ENCODE assay signal across 19 cellular contexts in the genomic region with DNA sequence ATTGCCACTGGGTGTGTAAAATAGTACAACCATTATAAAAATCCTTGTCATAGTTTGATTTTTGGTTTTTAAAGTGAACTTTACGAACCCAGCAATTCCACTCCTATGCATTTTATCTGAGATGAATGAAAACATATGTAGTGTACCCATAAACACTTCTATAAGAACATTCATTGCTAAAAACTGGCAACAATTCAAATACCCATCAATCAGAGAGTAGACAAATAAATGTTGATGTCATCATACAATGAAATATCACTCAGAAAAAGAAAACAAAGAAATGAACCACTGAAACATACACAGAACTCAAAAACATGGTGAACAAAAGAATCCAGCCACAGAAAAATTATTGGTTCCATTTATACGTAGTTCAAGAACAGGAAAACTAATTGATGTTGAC.
DNase-seq lines count a peak whose midpoint lies in the region; ATAC-seq, FAIRE-seq and TF ChIP-seq lines count a peak whose summit lies in the region.
"Had no signal": no experiment of that assay in that cellular context is flagged by ENCODE, and none has a peak within 500 bp of the region (broad histone marks: within the 10 kb centered on the region; RNA-seq: fewer than 3 reads in every experiment).

No MANE protein-coding gene starts in this region.

- no peaks in the 10 kb centered on the region for H3K9me1 ChIP-seq in K562 (ENCODE audit: control insufficient read depth, insufficient read depth, low read length)

- no peak for FAIRE-seq in K562 (lab: Jason Lieb, UNC)

- POLR2A ChIA-PET in K562 (lab: Yijun Ruan, JAX): no interaction called here

- H2AFZ ChIP-seq in K562 (ENCODE audit: low read depth, low read length) (no peak overlapping the region), osteoblast (ENCODE audit: low read length) (no peak overlapping the region)

- H3K27ac ChIP-seq in K562 (ENCODE audit: extremely low read depth, low read depth, low read length): no peak overlapping the region
- H3K27ac ChIP-seq in osteoblast (ENCODE audit: low read depth, low read length): peak overlapping the region; percentile 96
- H3K27ac ChIP-seq: BLaER1 treated with 17β-estradiol and CSF1 and Interleukin-3, amounts not matched to agents 10 nM and 100 nM; KMS-11 had no signal

- H4K20me1 ChIP-seq in K562 (replicated peaks; ENCODE audit: control insufficient read depth, insufficient read depth, low read length): no peaks in the 10 kb centered on the region
- no peaks in the 10 kb centered on the region for H4K20me1 ChIP-seq in osteoblast (ENCODE audit: insufficient read depth, low read length)
- H4K20me1 ChIP-seq: BLaER1 treated with 17β-estradiol and CSF1 and Interleukin-3, amounts not matched to agents 10 nM and 100 nM had no signal

- H3K27me3 ChIP-seq in K562 (ENCODE audit: control insufficient read depth in 2 of 2, insufficient read depth in 2 of 2, low read length in 2 of 2) (no peaks in the 10 kb centered on the region), osteoblast (ENCODE audit: insufficient read depth, low read length) (no peaks in the 10 kb centered on the region)
- H3K27me3 ChIP-seq: BLaER1 treated with 17β-estradiol and CSF1 and Interleukin-3, amounts not matched to agents 10 nM and 100 nM had no signal

- TF ChIP-seq RAD21 in K562 (CRISPR knock-in tag; conservative IDR thresholded peaks at IDR 0.05 in 1 of 2, IDR thresholded peaks at IDR 0.05 in 1 of 2): no peak

- no peak for ATAC-seq in K562
- ATAC-seq: CD8-positive, alpha-beta T cell had no signal

- no peak for TF ChIP-seq CTCF in K562 (IDR thresholded peaks at IDR 0.05 in 2 of 3, conservative IDR thresholded peaks at IDR 0.05 in 1 of 3; ENCODE audit: insufficient read depth in 2 of 3, low read depth in 1 of 3, low read length in 3 of 3)
- no peak for TF ChIP-seq CTCF in osteoblast (IDR thresholded peaks at IDR 0.05; ENCODE audit: extremely low read depth, low read depth, low read length)

- no peaks in the 10 kb centered on the region for H3K79me2 ChIP-seq in K562 (ENCODE audit: control insufficient read depth, insufficient read depth, low read length)
- no peaks in the 10 kb centered on the region for H3K79me2 ChIP-seq in osteoblast (ENCODE audit: insufficient read depth, low read length)

- H3K36me3 ChIP-seq in K562 (ENCODE audit: control insufficient read depth, insufficient read depth, low read length): no peaks in the 10 kb centered on the region
- H3K36me3 ChIP-seq in osteoblast (ENCODE audit: insufficient read depth, low read length): no peaks in the 10 kb centered on the region

- no peaks in the 10 kb centered on the region for H3K4me1 ChIP-seq in K562 (replicated peaks in 1 of 2; ENCODE audit: control insufficient read depth in 2 of 2, insufficient read depth in 2 of 2, low read length in 2 of 2)
- peaks cover 25% of the 10 kb centered on the region for H3K4me1 ChIP-seq in osteoblast (ENCODE audit: insufficient read depth, low read length)
- H3K4me1 ChIP-seq: BLaER1 treated with 17β-estradiol and CSF1 and Interleukin-3, amounts not matched to agents 10 nM and 100 nM had no signal

- no peak overlapping the region for H3K9ac ChIP-seq in K562 (ENCODE audit: insufficient read depth in 1 of 2, low read depth in 2 of 2, low read length in 2 of 2)
- H3K9ac ChIP-seq: BLaER1 treated with 17β-estradiol and CSF1 and Interleukin-3, amounts not matched to agents 10 nM and 100 nM; KMS-11 had no signal

- intact Hi-C loops in K562 (cut with micrococcal nuclease): no loop called here

- TF ChIP-seq POLR2A in K562 (conservative IDR thresholded peaks at IDR 0.05): no peak

- no TSS peak for BruUV-seq in K562 (replicated peaks; lab: Mats Ljungman, UMichigan)

- TF ChIP-seq EP300 in K562 (IDR thresholded peaks at IDR 0.05; ENCODE audit: low read length): no peak

- CTCF ChIA-PET in K562 (lab: Yijun Ruan, JAX; ENCODE audit: low intra/inter-chr PET ratio): no interaction called here

- in situ Hi-C loops in Caki2 (cut with HindIII; ENCODE audit: low pct_unique_long_range_greater_than_20kb, low sequenced_read_pairs) (no loop called here), K562 (cut with MboI) (no loop called here)

- H3K9me3 ChIP-seq in K562 (replicated peaks; ENCODE audit: control insufficient read depth, insufficient read depth, low read depth, low read length) (no peaks in the 10 kb centered on the region), osteoblast (ENCODE audit: low read depth, low read length) (no peaks in the 10 kb centered on the region)

- WGBS in K562 (ENCODE audit: insufficient coverage, low coverage, missing lambda C conversion rate): 97% methylated on average over 2 of the region's 2 CpGs

- H3K4me2 ChIP-seq in K562 (ENCODE audit: insufficient read depth, low read length): no peak overlapping the region
- H3K4me2 ChIP-seq in osteoblast (ENCODE audit: insufficient read depth, low read length): no peak overlapping the region
- H3K4me2 ChIP-seq: BLaER1 treated with 17β-estradiol and CSF1 and Interleukin-3, amounts not matched to agents 10 nM and 100 nM; KMS-11 had no signal

- peak; percentile 19 for DNase-seq in Caki2 (ENCODE audit: low read depth)
- peak; percentile 38 for DNase-seq in NCI-H460 (ENCODE audit: extremely low read depth, low read depth)
- DNase-seq in K562 (ENCODE audit: extremely low read depth in 1 of 4, low spot score in 3 of 4): no peak
- DNase-seq in osteoblast (ENCODE audit: insufficient read length, low spot score, missing footprints): no peak
- no peak for DNase-seq in NCI-H1092 treated with DMSO at 0.1 percent for 48 hours (lab: John Stamatoyannopoulos, UW)
- DNase-seq in globus pallidus (ENCODE audit: low spot score): no peak
- no peak for DNase-seq in NCI-H1105 treated with DMSO at 0.1 percent for 48 hours (lab: John Stamatoyannopoulos, UW)
- DNase-seq: CD8-positive, alpha-beta T cell; DMS79; GOT3; NCI-H1436 treated with DMSO at 0.1 percent for 48 hours; NCI-H2029 treated with DMSO at 0.1 percent for 48 hours; NCI-H2171 treated with DMSO at 0.1 percent for 48 hours; NCI-H510A; NCI-H748 treated with DMSO at 0.1 percent for 48 hours; NK-92 treated with Interleukin-12 subunit alpha and Interleukin-12 subunit beta, amount 100 ng/mL, for 24 hours; SIG-M5 had no signal

- H3K4me3 ChIP-seq in K562 (no peak overlapping the region), osteoblast (ENCODE audit: insufficient read depth, low read length) (no peak overlapping the region)
- H3K4me3 ChIP-seq: BLaER1 treated with 17β-estradiol and CSF1 and Interleukin-3, amounts not matched to agents 10 nM and 100 nM had no signal

TF ChIP-seq in K562, 482 proteins besides CTCF, POLR2A, EP300 and RAD21:
- TF ChIP-seq, protein P1, sequence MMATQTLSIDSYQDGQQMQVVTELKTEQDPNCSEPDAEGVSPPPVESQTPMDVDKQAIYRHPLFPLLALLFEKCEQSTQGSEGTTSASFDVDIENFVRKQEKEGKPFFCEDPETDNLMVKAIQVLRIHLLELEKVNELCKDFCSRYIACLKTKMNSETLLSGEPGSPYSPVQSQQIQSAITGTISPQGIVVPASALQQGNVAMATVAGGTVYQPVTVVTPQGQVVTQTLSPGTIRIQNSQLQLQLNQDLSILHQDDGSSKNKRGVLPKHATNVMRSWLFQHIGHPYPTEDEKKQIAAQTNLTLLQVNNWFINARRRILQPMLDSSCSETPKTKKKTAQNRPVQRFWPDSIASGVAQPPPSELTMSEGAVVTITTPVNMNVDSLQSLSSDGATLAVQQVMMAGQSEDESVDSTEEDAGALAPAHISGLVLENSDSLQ (IDR thresholded peaks at IDR 0.05): peak; percentile 29; the same call in 1 of the 2 replicates
- TF ChIP-seq ZNF316 (IDR thresholded peaks at IDR 0.05) (no peak), NELFE (IDR thresholded peaks at IDR 0.05; ENCODE audit: insufficient read depth, insufficient read length) (no peak), HLTF (IDR thresholded peaks at IDR 0.05) (no peak), FOXK1 (CRISPR knock-in tag; IDR thresholded peaks at IDR 0.05; ENCODE audit: borderline replicate concordance) (no peak), ESRRA (IDR thresholded peaks at IDR 0.05; ENCODE audit: borderline replicate concordance, low read depth) (no peak), BCOR (IDR thresholded peaks at IDR 0.05) (no peak)

Comparison
In these comparisons a context has a peak if more than half of its experiments do, and no peak if none do; other contexts are left out.
1. DNase-seq: peak in Caki2 (single experiment) and NCI-H460 (single experiment); none in K562 (0 of 4), osteoblast (single experiment), NCI-H1092 treated with DMSO at 0.1 percent for 48 hours (single experiment), globus pallidus (single experiment) and NCI-H1105 treated with DMSO at 0.1 percent for 48 hours (single experiment).